18 cellular contexts compared by ENCODE assay signal in genomic region chr4:153831236-153831635, GRCh38. TPM values are rescaled to one million over a fixed set of nuclear protein-coding genes. Genes with fewer than 3 reads are reported as not detected.
A peak's percentile ranks its signal among the peaks of the same experiment; 100 is the strongest.
DNase-seq lines count a peak whose midpoint lies in the region; ATAC-seq, FAIRE-seq and TF ChIP-seq lines count a peak whose summit lies in the region.
"Had no signal": no experiment of that assay in that cellular context is flagged by ENCODE, and none has a peak within 500 bp of the region (broad histone marks: within the 10 kb centered on the region; RNA-seq: fewer than 3 reads in every experiment).

No MANE protein-coding gene starts in this region.

- no peaks in the 10 kb centered on the region for H4K20me1 ChIP-seq in IMR-90 (ENCODE audit: insufficient read depth, low read length)

- TF ChIP-seq CTCF in A549 (IDR thresholded peaks at IDR 0.05) (no peak), IMR-90 (conservative IDR thresholded peaks at IDR 0.05; ENCODE audit: low read depth, low read length) (no peak)

- H2AFZ ChIP-seq in IMR-90 (replicated peaks; ENCODE audit: low read length, poor library complexity) (no peak overlapping the region), neuronal stem cell (ENCODE audit: low read length) (no peak overlapping the region)

- H3K79me1 ChIP-seq in IMR-90 (ENCODE audit: low read depth in 1 of 2, low read length in 2 of 2) (no peaks in the 10 kb centered on the region), mesendoderm (ENCODE audit: low read length) (no peaks in the 10 kb centered on the region), neuronal stem cell (ENCODE audit: low read depth, low read length) (no peaks in the 10 kb centered on the region)

- H3K27me3 ChIP-seq in IMR-90 (ENCODE audit: control insufficient read depth, insufficient read depth, low read length), result no peaks in the 10 kb centered on the region
- no peaks in the 10 kb centered on the region for H3K27me3 ChIP-seq in mesendoderm (ENCODE audit: insufficient read depth, low read length, poor library complexity)
- no peaks in the 10 kb centered on the region for H3K27me3 ChIP-seq in neuronal stem cell (ENCODE audit: control insufficient read depth in 3 of 3, insufficient read depth in 3 of 3, low read depth in 1 of 3, low read length in 3 of 3)

- BruUV-seq in IMR-90 (replicated peaks; lab: Mats Ljungman, UMichigan), result no TSS peak

- no peak overlapping the region for H3K4me3 ChIP-seq in A549
- no peak overlapping the region for H3K4me3 ChIP-seq in IMR-90 (ENCODE audit: insufficient read depth, low read depth, low read length)
- H3K4me3 ChIP-seq in mesendoderm (ENCODE audit: low read length), result no peak overlapping the region
- H3K4me3 ChIP-seq in neuronal stem cell (ENCODE audit: low read length in 2 of 2), result no peak overlapping the region

- H3K4ac ChIP-seq in IMR-90 (ENCODE audit: low read depth, low read length) (no peak overlapping the region), mesendoderm (ENCODE audit: low read depth, low read length) (peak overlapping the region; percentile 16), neuronal stem cell (ENCODE audit: low read length) (no peak overlapping the region)

- POLR2A ChIA-PET in A549 (lab: Yijun Ruan, JAX) (no interaction called here), IMR-90 (lab: Charles Lee; ENCODE audit: unreplicated experiment) (no interaction called here)

- H3K4me2 ChIP-seq in A549, result no peak overlapping the region
- no peak overlapping the region for H3K4me2 ChIP-seq in IMR-90 (ENCODE audit: low read depth, low read length)
- no peak overlapping the region for H3K4me2 ChIP-seq in mesendoderm (ENCODE audit: low read length)
- H3K4me2 ChIP-seq in neuronal stem cell (ENCODE audit: insufficient read depth, low read length, poor library complexity, severe bottlenecking), result no peak overlapping the region

- no peak for TF ChIP-seq EP300 in A549 (IDR thresholded peaks at IDR 0.05)

- H2BK5ac ChIP-seq in IMR-90 (ENCODE audit: low read depth, low read length, poor library complexity, severe bottlenecking), result no peak overlapping the region
- no peak overlapping the region for H2BK5ac ChIP-seq in mesendoderm (ENCODE audit: low read length)
- no peak overlapping the region for H2BK5ac ChIP-seq in neuronal stem cell (ENCODE audit: low read length)

- intact Hi-C loops in IMR-90 (cut with micrococcal nuclease), result no loop called here
- intact Hi-C loops in sciatic nerve (cut with DNase I), result no loop called here

- H3K36me3 ChIP-seq in IMR-90 (ENCODE audit: control insufficient read depth, insufficient read depth, low read length) (no peaks in the 10 kb centered on the region), mesendoderm (ENCODE audit: control insufficient read depth, insufficient read depth, low read length) (no peaks in the 10 kb centered on the region), neuronal stem cell (replicated peaks in 1 of 2; ENCODE audit: control insufficient read depth in 2 of 2, insufficient read depth in 2 of 2, low read length in 2 of 2) (no peaks in the 10 kb centered on the region)

- dilution Hi-C loops in IMR-90 (cut with HindIII; ENCODE audit: low sequenced_read_pairs, unreplicated experiment), result no loop called here

- DNase-seq in A549 (ENCODE audit: low read depth in 1 of 2, low spot score in 1 of 2), result no peak
- no peak for DNase-seq in IMR-90
- no peak for DNase-seq in mesendoderm
- no peak for DNase-seq in neuronal stem cell (ENCODE audit: low spot score)
- DNase-seq in sciatic nerve (ENCODE audit: low spot score), result no peak
- DNase-seq: 8988T; C1 segment of cervical spinal cord; Caco-2; CD8-positive, alpha-beta T cell; DMS153; DND-41; H9 had no signal

- CTCF ChIA-PET in A549 (lab: Yijun Ruan, JAX) (no interaction called here), IMR-90 (lab: Yijun Ruan, JAX) (no interaction called here)

- H3K56ac ChIP-seq in IMR-90 (ENCODE audit: extremely low read depth, insufficient read depth, low read length) (no peak overlapping the region), mesendoderm (ENCODE audit: low read length) (no peak overlapping the region)

- 94% methylated on average over 1 of the region's 1 CpG for WGBS in A549 (ENCODE audit: missing lambda C conversion rate)
- WGBS in IMR-90 (ENCODE audit: extremely low coverage in 2 of 2, insufficient read length in 1 of 2), 2 experiments, result no CpG with 5 or more reads among the region's 1 CpG
- WGBS in mesendoderm (ENCODE audit: extremely low coverage, insufficient coverage, low lambda C conversion rate), result no CpG with 5 or more reads among the region's 1 CpG
- WGBS in neuronal stem cell (ENCODE audit: extremely low coverage in 2 of 2, insufficient read length in 2 of 2, insufficient replicate concordance in 1 of 2), 2 donors, result no CpG with 5 or more reads among the region's 1 CpG

- H3K23ac ChIP-seq in IMR-90 (ENCODE audit: low read depth, low read length) (no peak overlapping the region), mesendoderm (ENCODE audit: low read length) (no peak overlapping the region), neuronal stem cell (ENCODE audit: low read depth, low read length, poor library complexity) (no peak overlapping the region)

- ATAC-seq in A549 (no peak), IMR-90 (ENCODE audit: low read depth) (no peak), GM21447 (IDR thresholded peaks at IDR 0.05; ENCODE audit: unreplicated experiment) (no peak), GM18519 (IDR thresholded peaks at IDR 0.05; ENCODE audit: low FRiP score, unreplicated experiment) (no peak), sciatic nerve (no peak)
- ATAC-seq: CD8-positive, alpha-beta T cell; HCT116 had no signal

- no peak overlapping the region for H2BK15ac ChIP-seq in IMR-90 (ENCODE audit: low read depth, low read length)
- no peak overlapping the region for H2BK15ac ChIP-seq in mesendoderm (replicated peaks; ENCODE audit: low read depth)
- H2BK15ac ChIP-seq in neuronal stem cell (ENCODE audit: low read length), result no peak overlapping the region

- no peak overlapping the region for H4K91ac ChIP-seq in IMR-90 (ENCODE audit: insufficient read depth, low read depth, low read length)
- no peak overlapping the region for H4K91ac ChIP-seq in neuronal stem cell (ENCODE audit: low read depth, low read length, poor library complexity)

- H3K4me1 ChIP-seq in A549 (no peaks in the 10 kb centered on the region), IMR-90 (ENCODE audit: control insufficient read depth, insufficient read depth, low read length) (no peaks in the 10 kb centered on the region), mesendoderm (ENCODE audit: control insufficient read depth, low read depth, low read length) (peaks cover 2% of the 10 kb centered on the region), neuronal stem cell (ENCODE audit: control insufficient read depth in 2 of 2, insufficient read depth in 1 of 2, low read depth in 1 of 2, low read length in 2 of 2) (peaks cover 16 to 19% of the 10 kb centered on the region in 2 donors)
- H3K4me1 ChIP-seq: Caco-2 had no signal

- no peak overlapping the region for H4K8ac ChIP-seq in IMR-90 (ENCODE audit: low read depth in 2 of 2, low read length in 2 of 2)
- H4K8ac ChIP-seq in mesendoderm (ENCODE audit: low read depth, low read length), result no peak overlapping the region
- H4K8ac ChIP-seq in neuronal stem cell (ENCODE audit: low read depth, low read length), result no peak overlapping the region

- no peak for TF ChIP-seq RAD21 in A549 (conservative IDR thresholded peaks at IDR 0.05 in 1 of 2, IDR thresholded peaks at IDR 0.05 in 1 of 2)
- no peak for TF ChIP-seq RAD21 in IMR-90 (IDR thresholded peaks at IDR 0.05; ENCODE audit: low read length)

- H3K27ac ChIP-seq in A549, result no peak overlapping the region
- H3K27ac ChIP-seq in IMR-90 (ENCODE audit: insufficient read depth, low read length), result no peak overlapping the region
- no peak overlapping the region for H3K27ac ChIP-seq in mesendoderm (ENCODE audit: low read depth, low read length)
- peak overlapping the region; percentile 0 for H3K27ac ChIP-seq in neuronal stem cell (replicated peaks; ENCODE audit: low read length)

- H4K5ac ChIP-seq in IMR-90 (ENCODE audit: low read depth, low read length) (no peak overlapping the region), mesendoderm (ENCODE audit: low read length) (no peak overlapping the region)

- no peak overlapping the region for H2AK9ac ChIP-seq in IMR-90 (replicated peaks; ENCODE audit: low read depth, low read length, poor library complexity)

- no peak overlapping the region for H2BK12ac ChIP-seq in neuronal stem cell (ENCODE audit: low read length)

- no peak overlapping the region for H2AK5ac ChIP-seq in IMR-90 (ENCODE audit: low read depth, low read length)
- no peak overlapping the region for H2AK5ac ChIP-seq in mesendoderm (ENCODE audit: low read length)
- no peak overlapping the region for H2AK5ac ChIP-seq in neuronal stem cell (ENCODE audit: low read depth, low read length)

- no peak overlapping the region for H3K9ac ChIP-seq in IMR-90 (ENCODE audit: low read depth, low read length)
- H3K9ac ChIP-seq in mesendoderm (ENCODE audit: low read length), result no peak overlapping the region
- H3K9ac ChIP-seq in neuronal stem cell (ENCODE audit: low read depth, low read length, poor library complexity), result no peak overlapping the region

- in situ Hi-C loops in IMR-90 (cut with MboI; ENCODE audit: low sequenced_read_pairs), result no loop called here

- no peak for FAIRE-seq in A549 (lab: Jason Lieb, UNC)
- FAIRE-seq: G401.6, GM12892, GM19239 had no signal

- TF ChIP-seq POLR2A in A549 (IDR thresholded peaks at IDR 0.05; ENCODE audit: low read length) (no peak), IMR-90 (IDR thresholded peaks at IDR 0.05; ENCODE audit: low read depth, low read length) (no peak)

- H2BK120ac ChIP-seq in IMR-90 (ENCODE audit: low read depth, low read length) (no peak overlapping the region), mesendoderm (ENCODE audit: low read depth, low read length) (no peak overlapping the region), neuronal stem cell (ENCODE audit: low read depth, low read length) (no peak overlapping the region)

- H3K18ac ChIP-seq in IMR-90 (ENCODE audit: low read depth, low read length), result no peak overlapping the region
- H3K18ac ChIP-seq in mesendoderm (ENCODE audit: low read length), result no peak overlapping the region
- no peak overlapping the region for H3K18ac ChIP-seq in neuronal stem cell (ENCODE audit: low read length)

- H2BK20ac ChIP-seq in IMR-90 (ENCODE audit: low read depth, low read length), result no peak overlapping the region

- H3K79me2 ChIP-seq in mesendoderm (ENCODE audit: control insufficient read depth, insufficient read depth, low read length), result no peaks in the 10 kb centered on the region

- H3K9me3 ChIP-seq in A549 (no peaks in the 10 kb centered on the region), IMR-90 (ENCODE audit: control insufficient read depth, insufficient read depth, low read length) (no peaks in the 10 kb centered on the region), neuronal stem cell (replicated peaks in 1 of 2; ENCODE audit: control insufficient read depth in 2 of 2, insufficient read depth in 1 of 2, low read depth in 1 of 2, low read length in 2 of 2) (peaks cover 0 to 4% of the 10 kb centered on the region in 2 donors)
- H3K9me3 ChIP-seq: Caco-2 had no signal

- H3K9me1 ChIP-seq in IMR-90 (ENCODE audit: insufficient read depth, low read length), result no peaks in the 10 kb centered on the region

- H3K14ac ChIP-seq in IMR-90 (replicated peaks; ENCODE audit: low read depth, low read length) (no peak overlapping the region), neuronal stem cell (ENCODE audit: low read length) (no peak overlapping the region)

RNA-seq across cellular contexts. Expression of gene SFRP2, which starts 42.4 kb away (rescaled TPM):
- polyA plus RNA-seq in A549 (2011; rRNA removed) (not detected in 2 replicates), A549 (2017; fragmentation: RNase III; extraction: RNeasy Plus Mini Kit Qiagen cat#74134 plus additional on column Dnase treatment) (not detected in 3 replicates), IMR-90 (2012; rRNA removed) (not detected in 2 replicates)
- not detected in 2 replicates for polyA plus RNA-seq in A549 (2012; cell fraction: cytosol; rRNA removed)
- polyA plus RNA-seq in A549 (2012; cell fraction: nucleus; rRNA removed), result not detected in 2 replicates
- polyA minus RNA-seq in A549 (2011; rRNA and poly(A)+ RNA removed), result not detected in 2 replicates
- total RNA-seq in IMR-90 (2012; rRNA removed) (not detected in 2 replicates), sciatic nerve (126 TPM)
- 0.02 TPM in 1 of 2 replicates, not detected in the other for polyA plus RNA-seq in IMR-90 (2012; cell fraction: cytosol; rRNA removed)
- not detected in 2 replicates for polyA plus RNA-seq in IMR-90 (2012; cell fraction: nucleus; rRNA removed; ENCODE audit: low replicate concordance)
- polyA plus RNA-seq in mesendoderm (2013, experiment 1 of 2), result 287 TPM
- 303 TPM for polyA plus RNA-seq in mesendoderm (2013, experiment 2 of 2)
- polyA plus RNA-seq in neuronal stem cell (2013, experiment 1 of 2), result 425 TPM
- 420 TPM for polyA plus RNA-seq in neuronal stem cell (2013, experiment 2 of 2)
- total RNA-seq: Caco-2; CD8-positive, alpha-beta T cell had no signal

Comparison
In these comparisons a context has a peak if more than half of its experiments do, and no peak if none do; other contexts are left out.
1. RNA of gene SFRP2, which starts 42.4 kb away (total RNA-seq): 126 TPM in sciatic nerve (single experiment); not detected in IMR-90; every median in the first group is over 100 times any median in the second.